ENCODE assay signal across 8 cellular contexts in the genomic region with DNA sequence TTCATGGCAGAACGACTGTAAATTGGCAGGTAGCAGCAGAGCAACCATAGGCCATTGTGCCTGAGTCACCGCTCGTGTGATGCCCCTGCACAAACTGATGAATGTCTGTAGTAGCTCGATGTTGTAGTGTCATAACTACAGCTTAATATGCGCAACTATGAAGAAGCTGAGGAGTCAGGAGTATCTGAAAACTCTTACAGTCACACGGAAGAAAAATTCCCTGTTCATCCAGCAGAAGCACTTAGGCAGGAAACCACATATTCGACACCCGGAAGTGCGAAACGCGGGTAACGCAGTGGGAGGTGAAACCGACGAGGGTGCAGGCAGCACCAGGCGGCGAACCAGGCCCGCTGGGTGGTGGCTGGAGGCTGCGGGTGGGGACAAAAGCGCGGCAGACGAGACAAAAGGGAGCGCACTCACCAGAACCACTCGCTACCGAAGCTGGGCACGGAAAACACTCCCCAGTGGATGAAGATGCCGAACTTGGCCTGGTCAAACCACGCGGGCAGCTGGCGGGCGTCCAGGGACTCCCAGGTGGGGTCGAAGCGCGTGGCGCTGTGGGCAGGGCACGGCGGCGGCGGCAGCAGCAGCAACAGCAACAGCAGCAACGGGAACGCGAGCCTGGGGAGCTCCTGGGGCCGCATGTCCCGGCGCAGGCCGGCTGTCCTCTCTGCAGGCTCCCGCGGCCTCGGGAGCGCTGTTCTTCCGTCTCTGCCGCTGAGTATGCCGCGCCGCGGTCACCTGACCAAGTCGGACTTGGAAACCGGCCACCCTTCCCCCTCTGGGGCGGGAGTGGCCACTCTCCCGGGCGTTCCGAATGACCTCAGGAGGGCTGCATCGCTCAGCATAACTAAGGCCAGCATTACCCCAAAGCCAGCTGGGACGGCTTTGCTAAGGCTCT. TPM values are rescaled to one million over a fixed set of nuclear protein-coding genes. Genes with fewer than 3 reads are reported as not detected.
DNase-seq lines count a peak whose midpoint lies in the region; ATAC-seq and TF ChIP-seq lines count a peak whose summit lies in the region.

A gene with protein sequence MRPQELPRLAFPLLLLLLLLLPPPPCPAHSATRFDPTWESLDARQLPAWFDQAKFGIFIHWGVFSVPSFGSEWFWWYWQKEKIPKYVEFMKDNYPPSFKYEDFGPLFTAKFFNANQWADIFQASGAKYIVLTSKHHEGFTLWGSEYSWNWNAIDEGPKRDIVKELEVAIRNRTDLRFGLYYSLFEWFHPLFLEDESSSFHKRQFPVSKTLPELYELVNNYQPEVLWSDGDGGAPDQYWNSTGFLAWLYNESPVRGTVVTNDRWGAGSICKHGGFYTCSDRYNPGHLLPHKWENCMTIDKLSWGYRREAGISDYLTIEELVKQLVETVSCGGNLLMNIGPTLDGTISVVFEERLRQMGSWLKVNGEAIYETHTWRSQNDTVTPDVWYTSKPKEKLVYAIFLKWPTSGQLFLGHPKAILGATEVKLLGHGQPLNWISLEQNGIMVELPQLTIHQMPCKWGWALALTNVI (minus strand): TSS at position 730 of the 901 bp plus-strand sequence. CDS start 86 bp downstream, at position 644.

- H3K9me3 Mint-ChIP-seq in CD4-positive, alpha-beta memory T cell: no peaks in the 10 kb centered on the region
- H3K9me3 Mint-ChIP-seq in activated naive CD4-positive, alpha-beta T cell treated with anti-CD3 and anti-CD28 coated beads, Interleukin-2, amount 50 U/mL, for 24 hours: no peaks in the 10 kb centered on the region

- peaks cover 21% of the 10 kb centered on the region for H3K79me2 ChIP-seq in SK-N-SH (ENCODE audit: insufficient read depth)

- H3K27ac ChIP-seq in CD4-positive, alpha-beta memory T cell (ENCODE audit: low read depth, low read length): peak within 1 kb of the TSS; percentile 67
- peak within 1 kb of the TSS; percentile 82 for H3K27ac ChIP-seq in HL-60 (replicated peaks)
- peak within 1 kb of the TSS; percentile 53 to 82 for H3K27ac ChIP-seq in SK-N-SH (ENCODE audit: low read depth in 2 of 2, low read length in 1 of 2)

- no peaks in the 10 kb centered on the region for H3K36me3 ChIP-seq in CD4-positive, alpha-beta memory T cell (ENCODE audit: insufficient read depth, low read length)
- H3K36me3 ChIP-seq in SK-N-SH (replicated peaks in 1 of 2; ENCODE audit: control insufficient read depth in 1 of 2, insufficient read depth in 2 of 2, low read length in 1 of 2): peaks cover 5 to 14% of the 10 kb centered on the region in 2 experiments

- ATAC-seq in GM19397 (IDR thresholded peaks at IDR 0.05; ENCODE audit: unreplicated experiment): peak; percentile 52

- H3K4me3 ChIP-seq in CD4-positive, alpha-beta memory T cell (ENCODE audit: low read length in 2 of 2): peak within 1 kb of the TSS; percentile 64 to 78
- H3K4me3 ChIP-seq in HL-60 (replicated peaks; ENCODE audit: insufficient read depth, low read length): peak within 1 kb of the TSS; percentile 57
- H3K4me3 ChIP-seq in SK-N-SH (ENCODE audit: low read depth in 2 of 2, low read length in 1 of 2): peak within 1 kb of the TSS; percentile 59 to 67

- no peaks in the 10 kb centered on the region for H3K9me3 ChIP-seq in CD4-positive, alpha-beta memory T cell (ENCODE audit: control insufficient read depth in 1 of 2, low read length in 2 of 2)
- H3K9me3 ChIP-seq in SK-N-SH: no peaks in the 10 kb centered on the region

- TF ChIP-seq RAD21 in SK-N-SH (IDR thresholded peaks at IDR 0.05; ENCODE audit: low read length): 0 out of 2 replicates have a peak, but pooled peaks have one; percentile 11

- TF ChIP-seq EP300 in SK-N-SH (IDR thresholded peaks at IDR 0.05; ENCODE audit: borderline replicate concordance in 1 of 2, low read depth in 1 of 2, low read length in 1 of 2): no peak

- no peaks in the 10 kb centered on the region for H3K27me3 ChIP-seq in CD4-positive, alpha-beta memory T cell (ENCODE audit: insufficient read depth, low read length)
- H3K27me3 ChIP-seq in HL-60 (ENCODE audit: insufficient read depth, poor library complexity, severe bottlenecking): no peaks in the 10 kb centered on the region
- no peaks in the 10 kb centered on the region for H3K27me3 ChIP-seq in SK-N-SH (ENCODE audit: insufficient read depth)

- DNase-seq in CD4-positive, alpha-beta memory T cell: peak; percentile 64 to 76 (median 70)
- DNase-seq in HL-60 (ENCODE audit: low read depth in 1 of 2, low spot score in 1 of 2): peak; percentile 67 to 76
- DNase-seq in SK-N-SH: peak; percentile 86
- peak; percentile 84 for DNase-seq in globus pallidus (ENCODE audit: low spot score)
- DNase-seq in non-pigmented ciliary epithelial cell (ENCODE audit: low read depth): peak; percentile 55

- H3F3A ChIP-seq in SK-N-SH (replicated peaks; ENCODE audit: insufficient read depth): no peaks in the 10 kb centered on the region

- peak within 1 kb of the TSS; percentile 74 for H3K9ac ChIP-seq in SK-N-SH

- H3K27me3 Mint-ChIP-seq in CD4-positive, alpha-beta memory T cell: no peaks in the 10 kb centered on the region
- no peaks in the 10 kb centered on the region for H3K27me3 Mint-ChIP-seq in activated naive CD4-positive, alpha-beta T cell treated with anti-CD3 and anti-CD28 coated beads, Interleukin-2, amount 50 U/mL, for 24 hours

- no peaks in the 10 kb centered on the region for H4K20me1 ChIP-seq in SK-N-SH (ENCODE audit: insufficient read depth)

- POLR2A ChIA-PET in CD4-positive, alpha-beta memory T cell (lab: Charles Lee; ENCODE audit: partially characterized antibody): interaction anchor here (0.6 to 7.7 kb wide), 16 partner anchors 9 to 585 kb away, joined by 3 to 104 read pairs (median 4); a partner anchor contains a TSS
- POLR2A ChIA-PET in SK-N-SH (lab: Yijun Ruan, JAX): interaction anchor here (0.5 to 1.8 kb wide), 4 partner anchors 25 to 842 kb away, joined by 3 to 5 read pairs (median 3); a partner anchor contains a TSS

- TF ChIP-seq CTCF in HL-60 (IDR thresholded peaks at IDR 0.05; ENCODE audit: insufficient read depth, low read length) (no peak), SK-N-SH (IDR thresholded peaks at IDR 0.05) (no peak), subcutaneous adipose tissue (IDR thresholded peaks at IDR 0.05; ENCODE audit: low read depth) (no peak)

- peaks cover 35% of the 10 kb centered on the region for H3K4me1 ChIP-seq in CD4-positive, alpha-beta memory T cell (ENCODE audit: insufficient read depth, low read length)
- H3K4me1 ChIP-seq in SK-N-SH (ENCODE audit: control insufficient read depth in 1 of 2, insufficient read depth in 2 of 2, low read depth in 1 of 2, low read length in 1 of 2): peaks cover 0 to 13% of the 10 kb centered on the region in 2 experiments; a peak in 2 of 4 replicates

- CTCF ChIA-PET in CD4-positive, alpha-beta memory T cell (lab: Charles Lee; ENCODE audit: partially characterized antibody): interaction anchor here (0.9 to 5.7 kb wide), 11 partner anchors 10 to 1036 kb away, joined by 3 to 114 read pairs (median 7); a partner anchor contains a TSS
- CTCF ChIA-PET in SK-N-SH (lab: Yijun Ruan, JAX): interaction anchor here (0.8 to 1.3 kb wide), 2 partner anchors 10 to 25 kb away, joined by 3 read pairs; no protein-coding TSS in a partner anchor

- H3K4me2 ChIP-seq in SK-N-SH: peak within 1 kb of the TSS; percentile 73

- no peaks in the 10 kb centered on the region for H3K9me2 ChIP-seq in SK-N-SH

- H3K4me1 Mint-ChIP-seq in CD4-positive, alpha-beta memory T cell: peaks cover 20 to 45% (median 27%) of the 10 kb centered on the region in 4 donors
- H3K4me1 Mint-ChIP-seq in activated naive CD4-positive, alpha-beta T cell treated with anti-CD3 and anti-CD28 coated beads, Interleukin-2, amount 50 U/mL, for 24 hours: peaks cover 32% of the 10 kb centered on the region

- WGBS in SK-N-SH (ENCODE audit: low lambda C conversion rate): 6% methylated on average over 21 of the region's 63 CpGs

- peaks cover 16 to 20% of the 10 kb centered on the region in 2 donors for H3K36me3 Mint-ChIP-seq in CD4-positive, alpha-beta memory T cell
- H3K36me3 Mint-ChIP-seq in activated naive CD4-positive, alpha-beta T cell treated with anti-CD3 and anti-CD28 coated beads, Interleukin-2, amount 50 U/mL, for 24 hours: peaks cover 10% of the 10 kb centered on the region

- H2AFZ ChIP-seq in SK-N-SH (ENCODE audit: low read depth): peak within 1 kb of the TSS; percentile 82

- H3K4me3 Mint-ChIP-seq in CD4-positive, alpha-beta memory T cell: peak within 1 kb of the TSS; percentile 91 to 97 (median 92)
- H3K4me3 Mint-ChIP-seq in activated naive CD4-positive, alpha-beta T cell treated with anti-CD3 and anti-CD28 coated beads, Interleukin-2, amount 50 U/mL, for 24 hours: peak within 1 kb of the TSS; percentile 94

- peak within 1 kb of the TSS; percentile 92 to 97 (median 94) for H3K27ac Mint-ChIP-seq in CD4-positive, alpha-beta memory T cell
- peak within 1 kb of the TSS; percentile 97 for H3K27ac Mint-ChIP-seq in activated naive CD4-positive, alpha-beta T cell treated with anti-CD3 and anti-CD28 coated beads, Interleukin-2, amount 50 U/mL, for 24 hours

- intact Hi-C loops in CD4-positive, alpha-beta memory T cell (cut with micrococcal nuclease): loop anchor here (2.0 to 5.0 kb wide), 3 partner anchors 60 to 431 kb away; a partner anchor contains a TSS

TF ChIP-seq in SK-N-SH, 30 proteins besides CTCF, POLR2A, EP300 and RAD21 (continues in another document):
- TF ChIP-seq NFIC (IDR thresholded peaks at IDR 0.05; ENCODE audit: borderline replicate concordance): no peak; the same call in none of the 2 replicates
- TF ChIP-seq, protein P1, sequence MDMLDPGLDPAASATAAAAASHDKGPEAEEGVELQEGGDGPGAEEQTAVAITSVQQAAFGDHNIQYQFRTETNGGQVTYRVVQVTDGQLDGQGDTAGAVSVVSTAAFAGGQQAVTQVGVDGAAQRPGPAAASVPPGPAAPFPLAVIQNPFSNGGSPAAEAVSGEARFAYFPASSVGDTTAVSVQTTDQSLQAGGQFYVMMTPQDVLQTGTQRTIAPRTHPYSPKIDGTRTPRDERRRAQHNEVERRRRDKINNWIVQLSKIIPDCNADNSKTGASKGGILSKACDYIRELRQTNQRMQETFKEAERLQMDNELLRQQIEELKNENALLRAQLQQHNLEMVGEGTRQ (IDR thresholded peaks at IDR 0.05; ENCODE audit: borderline replicate concordance, low read depth, low read length): peak; percentile 53; the same call in 1 of the 2 replicates
- TF ChIP-seq GATA2 (CRISPR knock-in tag; IDR thresholded peaks at IDR 0.05): no peak

RNA-seq across cellular contexts. Expression of the gene that starts here (rescaled TPM):
- 10 to 100 TPM; 10.6 to 11.4 TPM for total RNA-seq in CD4-positive, alpha-beta memory T cell
- 10 to 100 TPM; 12.2 to 26.3 TPM for polyA plus RNA-seq in CD4-positive, alpha-beta memory T cell
- 37.6 and 41.0 TPM in 2 replicates for polyA plus RNA-seq in SK-N-SH (2012; rRNA removed)
- 48.7 and 49.5 TPM in 2 replicates for polyA plus RNA-seq in SK-N-SH (2012; cell fraction: cytosol; rRNA removed)
- polyA plus RNA-seq in SK-N-SH (2012; cell fraction: nucleus; rRNA removed): 30.1 and 37.8 TPM in 2 replicates
- total RNA-seq in subcutaneous adipose tissue: 10 to 100 TPM; 30.3 to 46.9 (median 38.7) TPM

Comparison
In these comparisons a context has a peak if more than half of its experiments do, and no peak if none do; other contexts are left out.
1. Peak in every context shown above with its lines: DNase-seq, ATAC-seq, H3K4me3 ChIP-seq and H3K27ac ChIP-seq.